Comparison of ENCODE assay signal across 1 cellular context in the genomic region with DNA sequence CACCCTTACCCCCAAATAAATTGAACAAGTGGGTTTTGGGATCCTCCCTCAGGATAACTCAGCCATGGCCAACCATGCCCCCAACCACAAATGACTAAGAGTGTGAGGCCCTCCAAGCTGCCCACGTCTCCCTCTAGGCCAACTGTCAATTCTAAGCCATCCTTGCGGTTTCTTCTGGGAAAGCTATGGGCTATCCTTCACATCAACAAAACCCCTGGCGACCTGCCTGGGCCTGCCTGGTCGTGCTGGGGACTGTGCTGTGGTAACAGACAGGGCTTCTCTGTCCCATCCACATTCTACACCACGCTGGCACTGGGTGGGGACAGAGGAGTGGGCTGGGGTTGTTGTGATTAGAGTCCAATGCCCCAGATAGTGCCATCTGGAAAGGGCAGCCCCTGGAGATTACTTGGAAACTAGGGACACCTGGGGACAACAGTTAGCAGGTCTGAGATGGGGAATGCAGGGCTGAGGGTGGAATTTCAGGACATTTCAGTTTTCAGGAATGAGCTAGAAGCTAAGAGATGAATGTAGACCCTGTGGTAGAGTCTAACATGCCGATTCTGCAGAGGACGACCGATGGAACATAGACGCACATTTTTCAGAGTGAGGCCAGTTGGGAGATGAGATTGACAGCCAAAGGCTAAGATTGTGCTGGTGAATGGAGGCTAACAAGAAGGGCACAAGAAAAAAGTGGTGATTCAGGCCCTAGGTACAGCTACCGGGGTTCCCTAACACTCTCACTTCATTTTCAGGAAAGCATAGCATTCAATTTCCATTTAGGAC.
TF ChIP-seq lines count a peak whose summit lies in the region.

No MANE protein-coding gene starts in this region.

TF ChIP-seq in HepG2, 621 proteins besides CTCF, POLR2A, EP300 and RAD21 (continued from another document and continues in another):
- no peak for TF ChIP-seq GMEB1 (CRISPR knock-in tag; IDR thresholded peaks at IDR 0.05; ENCODE audit: borderline replicate concordance)
- TF ChIP-seq GATAD2A (CRISPR knock-in tag; IDR thresholded peaks at IDR 0.05), result no peak
- TF ChIP-seq CAMTA2 (CRISPR knock-in tag; IDR thresholded peaks at IDR 0.05; ENCODE audit: borderline replicate concordance), result no peak
- no peak for TF ChIP-seq EHMT2 (IDR thresholded peaks at IDR 0.05; ENCODE audit: borderline replicate concordance, low read depth, low read length)
- TF ChIP-seq NFYB (CRISPR knock-in tag; IDR thresholded peaks at IDR 0.05), result no peak
- no peak for TF ChIP-seq ZNF296 (CRISPR knock-in tag; conservative IDR thresholded peaks at IDR 0.05)
- peak; percentile 48; the same call in 1 of the 2 replicates for TF ChIP-seq ZNF670 (CRISPR knock-in tag; IDR thresholded peaks at IDR 0.05; ENCODE audit: borderline replicate concordance)
- no peak for TF ChIP-seq ZNF549 (CRISPR knock-in tag; IDR thresholded peaks at IDR 0.05)
- TF ChIP-seq RFXANK (CRISPR knock-in tag; IDR thresholded peaks at IDR 0.05), result no peak
- TF ChIP-seq ZEB1 (IDR thresholded peaks at IDR 0.05; ENCODE audit: insufficient replicate concordance, low read depth), result no peak
- no peak for TF ChIP-seq FOSL1 (CRISPR knock-in tag; IDR thresholded peaks at IDR 0.05; ENCODE audit: borderline replicate concordance)
- no peak for TF ChIP-seq ZNF331 (CRISPR knock-in tag; IDR thresholded peaks at IDR 0.05)
- no peak for TF ChIP-seq ZNF343 (CRISPR knock-in tag; IDR thresholded peaks at IDR 0.05)
- no peak for TF ChIP-seq GLI4 (CRISPR knock-in tag; IDR thresholded peaks at IDR 0.05; ENCODE audit: borderline replicate concordance)
- no peak for TF ChIP-seq SUZ12 (IDR thresholded peaks at IDR 0.05; ENCODE audit: low read depth, low read length)
- no peak for TF ChIP-seq SALL1 (CRISPR knock-in tag; IDR thresholded peaks at IDR 0.05)
- TF ChIP-seq, protein P1, sequence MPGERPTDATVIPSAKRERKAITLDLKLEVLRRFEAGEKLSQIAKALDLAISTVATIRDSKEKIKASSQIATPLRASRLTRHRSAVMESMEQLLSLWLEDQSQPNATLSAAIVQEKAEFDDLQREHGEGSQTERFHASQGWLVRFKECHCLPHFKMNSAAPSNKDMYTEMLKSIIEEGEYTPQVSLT (CRISPR knock-in tag; IDR thresholded peaks at IDR 0.05; ENCODE audit: borderline replicate concordance, low read depth), result no peak
- no peak for TF ChIP-seq ZNF644 (CRISPR knock-in tag; IDR thresholded peaks at IDR 0.05; ENCODE audit: low read depth)
- TF ChIP-seq ATRX (CRISPR knock-in tag; IDR thresholded peaks at IDR 0.05; ENCODE audit: borderline replicate concordance), result no peak
- TF ChIP-seq NR2F1 (CRISPR knock-in tag; IDR thresholded peaks at IDR 0.05), result no peak
- no peak for TF ChIP-seq ZSCAN21 (CRISPR knock-in tag; IDR thresholded peaks at IDR 0.05; ENCODE audit: borderline replicate concordance)
- TF ChIP-seq SRSF1 (optimal IDR thresholded peaks at IDR 0.05; ENCODE audit: low read depth, low read length), result no peak
- TF ChIP-seq ZNF878 (CRISPR knock-in tag; IDR thresholded peaks at IDR 0.05), result no peak
- TF ChIP-seq NR2F6 (IDR thresholded peaks at IDR 0.05), result no peak
- TF ChIP-seq NR2F6 (CRISPR knock-in tag; IDR thresholded peaks at IDR 0.05), result no peak
- TF ChIP-seq, protein P2, sequence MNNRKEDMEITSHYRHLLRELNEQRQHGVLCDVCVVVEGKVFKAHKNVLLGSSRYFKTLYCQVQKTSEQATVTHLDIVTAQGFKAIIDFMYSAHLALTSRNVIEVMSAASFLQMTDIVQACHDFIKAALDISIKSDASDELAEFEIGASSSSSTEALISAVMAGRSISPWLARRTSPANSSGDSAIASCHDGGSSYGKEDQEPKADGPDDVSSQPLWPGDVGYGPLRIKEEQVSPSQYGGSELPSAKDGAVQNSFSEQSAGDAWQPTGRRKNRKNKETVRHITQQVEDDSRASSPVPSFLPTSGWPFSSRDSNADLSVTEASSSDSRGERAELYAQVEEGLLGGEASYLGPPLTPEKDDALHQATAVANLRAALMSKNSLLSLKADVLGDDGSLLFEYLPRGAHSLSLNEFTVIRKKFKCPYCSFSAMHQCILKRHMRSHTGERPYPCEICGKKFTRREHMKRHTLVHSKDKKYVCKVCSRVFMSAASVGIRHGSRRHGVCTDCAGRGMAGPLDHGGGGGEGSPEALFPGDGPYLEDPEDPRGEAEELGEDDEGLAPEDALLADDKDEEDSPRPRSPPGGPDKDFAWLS (CRISPR knock-in tag; IDR thresholded peaks at IDR 0.05; ENCODE audit: borderline replicate concordance), result no peak
- TF ChIP-seq KMT2B (CRISPR knock-in tag; IDR thresholded peaks at IDR 0.05), result no peak
- no peak for TF ChIP-seq MIER2 (CRISPR knock-in tag; IDR thresholded peaks at IDR 0.05)
- no peak for TF ChIP-seq TEAD2 (CRISPR knock-in tag; IDR thresholded peaks at IDR 0.05)
- TF ChIP-seq, protein P3, sequence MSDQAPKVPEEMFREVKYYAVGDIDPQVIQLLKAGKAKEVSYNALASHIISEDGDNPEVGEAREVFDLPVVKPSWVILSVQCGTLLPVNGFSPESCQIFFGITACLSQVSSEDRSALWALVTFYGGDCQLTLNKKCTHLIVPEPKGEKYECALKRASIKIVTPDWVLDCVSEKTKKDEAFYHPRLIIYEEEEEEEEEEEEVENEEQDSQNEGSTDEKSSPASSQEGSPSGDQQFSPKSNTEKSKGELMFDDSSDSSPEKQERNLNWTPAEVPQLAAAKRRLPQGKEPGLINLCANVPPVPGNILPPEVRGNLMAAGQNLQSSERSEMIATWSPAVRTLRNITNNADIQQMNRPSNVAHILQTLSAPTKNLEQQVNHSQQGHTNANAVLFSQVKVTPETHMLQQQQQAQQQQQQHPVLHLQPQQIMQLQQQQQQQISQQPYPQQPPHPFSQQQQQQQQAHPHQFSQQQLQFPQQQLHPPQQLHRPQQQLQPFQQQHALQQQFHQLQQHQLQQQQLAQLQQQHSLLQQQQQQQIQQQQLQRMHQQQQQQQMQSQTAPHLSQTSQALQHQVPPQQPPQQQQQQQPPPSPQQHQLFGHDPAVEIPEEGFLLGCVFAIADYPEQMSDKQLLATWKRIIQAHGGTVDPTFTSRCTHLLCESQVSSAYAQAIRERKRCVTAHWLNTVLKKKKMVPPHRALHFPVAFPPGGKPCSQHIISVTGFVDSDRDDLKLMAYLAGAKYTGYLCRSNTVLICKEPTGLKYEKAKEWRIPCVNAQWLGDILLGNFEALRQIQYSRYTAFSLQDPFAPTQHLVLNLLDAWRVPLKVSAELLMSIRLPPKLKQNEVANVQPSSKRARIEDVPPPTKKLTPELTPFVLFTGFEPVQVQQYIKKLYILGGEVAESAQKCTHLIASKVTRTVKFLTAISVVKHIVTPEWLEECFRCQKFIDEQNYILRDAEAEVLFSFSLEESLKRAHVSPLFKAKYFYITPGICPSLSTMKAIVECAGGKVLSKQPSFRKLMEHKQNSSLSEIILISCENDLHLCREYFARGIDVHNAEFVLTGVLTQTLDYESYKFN (CRISPR knock-in tag; conservative IDR thresholded peaks at IDR 0.05), result no peak
- TF ChIP-seq, protein P4, sequence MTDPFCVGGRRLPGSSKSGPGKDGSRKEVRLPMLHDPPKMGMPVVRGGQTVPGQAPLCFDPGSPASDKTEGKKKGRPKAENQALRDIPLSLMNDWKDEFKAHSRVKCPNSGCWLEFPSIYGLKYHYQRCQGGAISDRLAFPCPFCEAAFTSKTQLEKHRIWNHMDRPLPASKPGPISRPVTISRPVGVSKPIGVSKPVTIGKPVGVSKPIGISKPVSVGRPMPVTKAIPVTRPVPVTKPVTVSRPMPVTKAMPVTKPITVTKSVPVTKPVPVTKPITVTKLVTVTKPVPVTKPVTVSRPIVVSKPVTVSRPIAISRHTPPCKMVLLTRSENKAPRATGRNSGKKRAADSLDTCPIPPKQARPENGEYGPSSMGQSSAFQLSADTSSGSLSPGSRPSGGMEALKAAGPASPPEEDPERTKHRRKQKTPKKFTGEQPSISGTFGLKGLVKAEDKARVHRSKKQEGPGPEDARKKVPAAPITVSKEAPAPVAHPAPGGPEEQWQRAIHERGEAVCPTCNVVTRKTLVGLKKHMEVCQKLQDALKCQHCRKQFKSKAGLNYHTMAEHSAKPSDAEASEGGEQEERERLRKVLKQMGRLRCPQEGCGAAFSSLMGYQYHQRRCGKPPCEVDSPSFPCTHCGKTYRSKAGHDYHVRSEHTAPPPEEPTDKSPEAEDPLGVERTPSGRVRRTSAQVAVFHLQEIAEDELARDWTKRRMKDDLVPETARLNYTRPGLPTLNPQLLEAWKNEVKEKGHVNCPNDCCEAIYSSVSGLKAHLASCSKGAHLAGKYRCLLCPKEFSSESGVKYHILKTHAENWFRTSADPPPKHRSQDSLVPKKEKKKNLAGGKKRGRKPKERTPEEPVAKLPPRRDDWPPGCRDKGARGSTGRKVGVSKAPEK (CRISPR knock-in tag; IDR thresholded peaks at IDR 0.05; ENCODE audit: borderline replicate concordance), result 0 out of 2 replicates have a peak, but pooled peaks have one; percentile 45
- TF ChIP-seq YEATS2 (CRISPR knock-in tag; IDR thresholded peaks at IDR 0.05; ENCODE audit: borderline replicate concordance), result no peak
- TF ChIP-seq ZNF747 (CRISPR knock-in tag; IDR thresholded peaks at IDR 0.05; ENCODE audit: borderline replicate concordance), result no peak
- no peak for TF ChIP-seq TFE3 (CRISPR knock-in tag; IDR thresholded peaks at IDR 0.05)
- TF ChIP-seq ZNF292 (CRISPR knock-in tag; IDR thresholded peaks at IDR 0.05; ENCODE audit: borderline replicate concordance, low read depth), result no peak
- TF ChIP-seq, protein P5, sequence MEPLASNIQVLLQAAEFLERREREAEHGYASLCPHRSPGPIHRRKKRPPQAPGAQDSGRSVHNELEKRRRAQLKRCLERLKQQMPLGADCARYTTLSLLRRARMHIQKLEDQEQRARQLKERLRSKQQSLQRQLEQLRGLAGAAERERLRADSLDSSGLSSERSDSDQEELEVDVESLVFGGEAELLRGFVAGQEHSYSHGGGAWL (CRISPR knock-in tag; IDR thresholded peaks at IDR 0.05), result no peak
- no peak for TF ChIP-seq ATAD3A (CRISPR knock-in tag; IDR thresholded peaks at IDR 0.05)
- TF ChIP-seq ZNF746 (CRISPR knock-in tag; IDR thresholded peaks at IDR 0.05), result 0 out of 2 replicates have a peak, but pooled peaks have one; percentile 3
- no peak for TF ChIP-seq TOPORS (CRISPR knock-in tag; IDR thresholded peaks at IDR 0.05)
- no peak for TF ChIP-seq MXD4 (CRISPR knock-in tag; IDR thresholded peaks at IDR 0.05)
- TF ChIP-seq ZSCAN29 (CRISPR knock-in tag; conservative IDR thresholded peaks at IDR 0.05), result no peak
- TF ChIP-seq TARDBP (CRISPR knock-in tag; IDR thresholded peaks at IDR 0.05), result no peak
- TF ChIP-seq ZNF879 (CRISPR knock-in tag; IDR thresholded peaks at IDR 0.05), result no peak
- no peak for TF ChIP-seq HOXA5 (CRISPR knock-in tag; IDR thresholded peaks at IDR 0.05)
- TF ChIP-seq ZNF773 (CRISPR knock-in tag; IDR thresholded peaks at IDR 0.05; ENCODE audit: borderline replicate concordance), result no peak
- no peak for TF ChIP-seq ZNF329 (CRISPR knock-in tag; IDR thresholded peaks at IDR 0.05; ENCODE audit: low read depth)
- TF ChIP-seq MTA1 (CRISPR knock-in tag; IDR thresholded peaks at IDR 0.05; ENCODE audit: borderline replicate concordance), result no peak
- TF ChIP-seq RFXAP (CRISPR knock-in tag; IDR thresholded peaks at IDR 0.05; ENCODE audit: borderline replicate concordance), result 0 out of 2 replicates have a peak, but pooled peaks have one; percentile 15
- TF ChIP-seq, protein P6, sequence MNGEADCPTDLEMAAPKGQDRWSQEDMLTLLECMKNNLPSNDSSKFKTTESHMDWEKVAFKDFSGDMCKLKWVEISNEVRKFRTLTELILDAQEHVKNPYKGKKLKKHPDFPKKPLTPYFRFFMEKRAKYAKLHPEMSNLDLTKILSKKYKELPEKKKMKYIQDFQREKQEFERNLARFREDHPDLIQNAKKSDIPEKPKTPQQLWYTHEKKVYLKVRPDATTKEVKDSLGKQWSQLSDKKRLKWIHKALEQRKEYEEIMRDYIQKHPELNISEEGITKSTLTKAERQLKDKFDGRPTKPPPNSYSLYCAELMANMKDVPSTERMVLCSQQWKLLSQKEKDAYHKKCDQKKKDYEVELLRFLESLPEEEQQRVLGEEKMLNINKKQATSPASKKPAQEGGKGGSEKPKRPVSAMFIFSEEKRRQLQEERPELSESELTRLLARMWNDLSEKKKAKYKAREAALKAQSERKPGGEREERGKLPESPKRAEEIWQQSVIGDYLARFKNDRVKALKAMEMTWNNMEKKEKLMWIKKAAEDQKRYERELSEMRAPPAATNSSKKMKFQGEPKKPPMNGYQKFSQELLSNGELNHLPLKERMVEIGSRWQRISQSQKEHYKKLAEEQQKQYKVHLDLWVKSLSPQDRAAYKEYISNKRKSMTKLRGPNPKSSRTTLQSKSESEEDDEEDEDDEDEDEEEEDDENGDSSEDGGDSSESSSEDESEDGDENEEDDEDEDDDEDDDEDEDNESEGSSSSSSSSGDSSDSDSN (CRISPR knock-in tag; IDR thresholded peaks at IDR 0.05), result no peak; the same call in 1 of the 2 replicates
- TF ChIP-seq FOXP1 (IDR thresholded peaks at IDR 0.05), result no peak
- no peak for TF ChIP-seq FOXP1 (CRISPR knock-in tag; IDR thresholded peaks at IDR 0.05)
- TF ChIP-seq ZNF563 (CRISPR knock-in tag; IDR thresholded peaks at IDR 0.05), result no peak
